ENCODE assay signal across 9 cellular contexts in the genomic region with DNA sequence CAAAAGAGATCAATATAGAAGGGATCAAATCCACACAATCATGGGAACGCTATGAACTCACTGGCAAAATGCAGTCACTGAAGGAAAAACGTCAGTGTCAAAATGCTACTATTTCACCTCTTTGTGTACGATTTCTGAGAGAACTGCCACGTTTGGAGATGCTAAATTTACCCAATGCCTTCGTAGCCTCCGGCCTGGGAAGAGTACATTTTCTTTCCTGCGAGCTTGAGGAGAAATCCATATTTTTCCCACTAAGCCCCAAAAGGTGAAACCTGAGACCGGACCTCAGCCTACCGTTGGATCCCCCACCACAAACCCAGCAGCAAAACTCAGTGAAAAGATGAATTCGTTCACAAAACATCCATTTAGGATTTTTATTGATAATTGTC.
DNase-seq lines count a peak whose midpoint lies in the region; ATAC-seq and TF ChIP-seq lines count a peak whose summit lies in the region.
"Had no signal": no experiment of that assay in that cellular context is flagged by ENCODE, and none has a peak within 500 bp of the region (broad histone marks: within the 10 kb centered on the region; RNA-seq: fewer than 3 reads in every experiment).

No MANE protein-coding gene starts in this region.

- H3K9me3 Mint-ChIP-seq in activated CD4-positive, alpha-beta T cell treated with anti-CD3 and anti-CD28 coated beads, Interleukin-2, amount 10 ng/mL, durations not matched to agents 7 days and 5 days = no peaks in the 10 kb centered on the region
- peaks cover 2% of the 10 kb centered on the region for H3K9me3 Mint-ChIP-seq in activated B cell treated with CpG ODN at 0.5 μM for 24 hours

- no peaks in the 10 kb centered on the region for H3K4me1 ChIP-seq in iPS DF 6.9 (ENCODE audit: control insufficient read depth, insufficient read depth, low read length)
- peaks cover 15% of the 10 kb centered on the region for H3K4me1 ChIP-seq in suprapubic skin

- ATAC-seq in activated B cell treated with CpG ODN at 0.5 μM for 24 hours (ENCODE audit: low read depth) = no peak

- H3K4me3 Mint-ChIP-seq in activated CD4-positive, alpha-beta T cell treated with anti-CD3 and anti-CD28 coated beads, Interleukin-2, amount 10 ng/mL, durations not matched to agents 7 days and 5 days = peak overlapping the region; percentile 71
- peak overlapping the region; percentile 75 for H3K4me3 Mint-ChIP-seq in activated B cell treated with CpG ODN at 0.5 μM for 24 hours

- H3K27ac ChIP-seq in iPS DF 6.9 (ENCODE audit: low read length) (no peak overlapping the region), suprapubic skin (no peak overlapping the region)

- no peak for TF ChIP-seq EP300 in suprapubic skin (IDR thresholded peaks at IDR 0.05)

- DNase-seq in activated CD4-positive, alpha-beta T cell treated with anti-CD3 and anti-CD28 coated beads, Interleukin-2, amount 10 ng/mL, durations not matched to agents 7 days and 5 days = no peak
- no peak for DNase-seq in activated CD4-positive, alpha-beta T cell treated with anti-CD3 and anti-CD28 coated beads, Interleukin-2, amount 50 U/mL, for 1 hour
- DNase-seq in activated B cell treated with CpG ODN at 0.5 μM for 24 hours = no peak
- DNase-seq in iPS DF 6.9 (ENCODE audit: low read depth, low spot score) = no peak
- DNase-seq in suprapubic skin (ENCODE audit: low spot score in 2 of 2) = no peak
- no peak for DNase-seq in NCI-H1930 (lab: John Stamatoyannopoulos, UW)
- DNase-seq in NOMO-1 treated with DMSO at 0.1 percent for 48 hours (lab: John Stamatoyannopoulos, UW; ENCODE audit: unreplicated experiment) = no peak
- DNase-seq in OCI-M2 (lab: John Stamatoyannopoulos, UW; ENCODE audit: unreplicated experiment) = no peak
- DNase-seq: activated CD4-positive, alpha-beta T cell treated with anti-CD3 and anti-CD28 coated beads for 1 hour had no signal

- intact Hi-C loops in activated B cell treated with CpG ODN at 0.5 μM for 24 hours (cut with micrococcal nuclease) = no loop called here

- CTCF ChIA-PET in activated CD4-positive, alpha-beta T cell treated with anti-CD3 and anti-CD28 coated beads, Interleukin-2, amount 10 ng/mL, durations not matched to agents 7 days and 5 days (lab: Charles Lee) = interaction anchor here (1.2 kb wide), 1 partner anchor 51 kb away, joined by 4 read pairs; no protein-coding TSS in a partner anchor
- CTCF ChIA-PET in activated B cell treated with CpG ODN at 0.5 μM for 24 hours (lab: Charles Lee) = no interaction called here

- no peaks in the 10 kb centered on the region for H3K36me3 Mint-ChIP-seq in activated CD4-positive, alpha-beta T cell treated with anti-CD3 and anti-CD28 coated beads, Interleukin-2, amount 10 ng/mL, durations not matched to agents 7 days and 5 days (ENCODE audit: low read depth)
- H3K36me3 Mint-ChIP-seq in activated B cell treated with CpG ODN at 0.5 μM for 24 hours (ENCODE audit: low read depth) = no peaks in the 10 kb centered on the region

- H3K36me3 ChIP-seq in iPS DF 6.9 (ENCODE audit: control insufficient read depth, insufficient read depth, low read length) (no peaks in the 10 kb centered on the region), suprapubic skin (no peaks in the 10 kb centered on the region)

- POLR2A ChIA-PET in activated CD4-positive, alpha-beta T cell treated with anti-CD3 and anti-CD28 coated beads, Interleukin-2, amount 10 ng/mL, durations not matched to agents 7 days and 5 days (lab: Charles Lee) = no interaction called here
- POLR2A ChIA-PET in activated B cell treated with CpG ODN at 0.5 μM for 24 hours (lab: Charles Lee) = no interaction called here

- H3K9me3 ChIP-seq in iPS DF 6.9 (ENCODE audit: control insufficient read depth, insufficient read depth, low read length) (no peaks in the 10 kb centered on the region), suprapubic skin (no peaks in the 10 kb centered on the region)

- H3K27me3 ChIP-seq in iPS DF 6.9 (ENCODE audit: control insufficient read depth, insufficient read depth, low read length) (no peaks in the 10 kb centered on the region), suprapubic skin (peaks cover 53% of the 10 kb centered on the region)

- WGBS in iPS DF 6.9 (ENCODE audit: insufficient coverage, insufficient read length) = no CpG with 5 or more reads among the region's 10 CpGs
- 7% methylated on average over 10 of the region's 10 CpGs for WGBS in suprapubic skin

- no peak for TF ChIP-seq POLR2A in suprapubic skin (IDR thresholded peaks at IDR 0.05)

- no peak for TF ChIP-seq CTCF in activated B cell treated with CpG ODN at 0.5 μM for 24 hours (IDR thresholded peaks at IDR 0.05)
- no peak for TF ChIP-seq CTCF in suprapubic skin (IDR thresholded peaks at IDR 0.05)

- H3K27me3 Mint-ChIP-seq in activated CD4-positive, alpha-beta T cell treated with anti-CD3 and anti-CD28 coated beads, Interleukin-2, amount 10 ng/mL, durations not matched to agents 7 days and 5 days = peaks cover 58% of the 10 kb centered on the region
- H3K27me3 Mint-ChIP-seq in activated B cell treated with CpG ODN at 0.5 μM for 24 hours = peaks cover 50% of the 10 kb centered on the region

- no peak overlapping the region for H3K27ac Mint-ChIP-seq in activated CD4-positive, alpha-beta T cell treated with anti-CD3 and anti-CD28 coated beads, Interleukin-2, amount 10 ng/mL, durations not matched to agents 7 days and 5 days
- H3K27ac Mint-ChIP-seq in activated B cell treated with CpG ODN at 0.5 μM for 24 hours = no peak overlapping the region

- peaks cover 18% of the 10 kb centered on the region for H3K4me1 Mint-ChIP-seq in activated CD4-positive, alpha-beta T cell treated with anti-CD3 and anti-CD28 coated beads, Interleukin-2, amount 10 ng/mL, durations not matched to agents 7 days and 5 days
- peaks cover 21% of the 10 kb centered on the region for H3K4me1 Mint-ChIP-seq in activated B cell treated with CpG ODN at 0.5 μM for 24 hours

- H3K4me3 ChIP-seq in iPS DF 6.9 (ENCODE audit: low read length) = peak overlapping the region; percentile 48; the same call in 1 of the 2 replicates
- H3K4me3 ChIP-seq in suprapubic skin = peak overlapping the region; percentile 34
